In genomic region chr16:24730914-24731313, GRCh38 we compare ENCODE assay signal across 9 cellular contexts. TPM values are rescaled to one million over a fixed set of nuclear protein-coding genes. Genes with fewer than 3 reads are reported as not detected.
DNase-seq lines count a peak whose midpoint lies in the region; ATAC-seq and TF ChIP-seq lines count a peak whose summit lies in the region.
"Had no signal": no experiment of that assay in that cellular context is flagged by ENCODE, and none has a peak within 500 bp of the region (broad histone marks: within the 10 kb centered on the region; RNA-seq: fewer than 3 reads in every experiment).

No MANE protein-coding gene starts in this region.

- peak overlapping the region; percentile 82 for H3K4me3 ChIP-seq in GM06990 (replicated peaks; ENCODE audit: low read depth, low read length)
- peak overlapping the region; percentile 99 for H3K4me3 ChIP-seq in SJSA1
- H3K4me3 ChIP-seq in esophagus squamous epithelium = peak overlapping the region; percentile 71 to 86 (median 80)
- peak overlapping the region; percentile 93 for H3K4me3 ChIP-seq in retinal pigment epithelial cell (ENCODE audit: low read length)

- 12 to 18% methylated on average over 6 of the region's 6 CpGs for WGBS in esophagus squamous epithelium, 2 donors

- TF ChIP-seq CTCF in GM06990 (IDR thresholded peaks at IDR 0.05; ENCODE audit: insufficient read depth, low read length, poor library complexity, severe bottlenecking) (no peak), esophagus squamous epithelium (IDR thresholded peaks at IDR 0.05) (no peak), retinal pigment epithelial cell (conservative IDR thresholded peaks at IDR 0.05; ENCODE audit: low read depth, low read length) (no peak)

- intact Hi-C loops in esophagus squamous epithelium (cut with DNase I) = no loop called here
- intact Hi-C loops in left colon (cut with DNase I, micrococcal nuclease) = no loop called here

- ATAC-seq in HG03520 (IDR thresholded peaks at IDR 0.05; ENCODE audit: unreplicated experiment) (no peak), left colon (no peak), GM21737 (IDR thresholded peaks at IDR 0.05; ENCODE audit: unreplicated experiment) (no peak)

- peaks cover 12% of the 10 kb centered on the region for H3K4me1 ChIP-seq in SJSA1 (replicated peaks)
- H3K4me1 ChIP-seq in esophagus squamous epithelium = peaks cover 23 to 68% (median 28%) of the 10 kb centered on the region in 3 donors

- no peak overlapping the region for H3K27ac ChIP-seq in SJSA1
- H3K27ac ChIP-seq in esophagus squamous epithelium = peak overlapping the region in 3 of 4 donors; percentile 95 to 97 (median 96)

- H3K27me3 ChIP-seq in GM06990 (replicated peaks; ENCODE audit: control insufficient read depth, insufficient read depth, low read length) (no peaks in the 10 kb centered on the region), SJSA1 (replicated peaks) (no peaks in the 10 kb centered on the region), esophagus squamous epithelium (no peaks in the 10 kb centered on the region)

- no peak for DNase-seq in GM06990 (ENCODE audit: extremely low read depth, insufficient read length)
- no peak for DNase-seq in SJSA1 (ENCODE audit: low read depth in 1 of 2, low spot score in 2 of 2)
- DNase-seq in esophagus squamous epithelium (lab: John Stamatoyannopoulos, UW) = no peak
- DNase-seq in retinal pigment epithelial cell (ENCODE audit: low read depth) = no peak
- no peak for DNase-seq in left colon
- DNase-seq in NCI-H510A (lab: John Stamatoyannopoulos, UW) = no peak
- DNase-seq: NCI-H187 treated with DMSO at 0.1 percent for 48 hours had no signal

- H3K9me3 ChIP-seq in SJSA1 (replicated peaks) (no peaks in the 10 kb centered on the region), esophagus squamous epithelium (no peaks in the 10 kb centered on the region)

- no peak for TF ChIP-seq POLR2A in esophagus squamous epithelium (IDR thresholded peaks at IDR 0.05)

- H3K36me3 ChIP-seq in GM06990 (ENCODE audit: control insufficient read depth, insufficient read depth, low read length) (peaks cover 2% of the 10 kb centered on the region), SJSA1 (peaks cover 50% of the 10 kb centered on the region), esophagus squamous epithelium (peaks cover 0 to 26% (median 0%) of the 10 kb centered on the region in 3 donors)

RNA-seq across cellular contexts. Expression of gene TNRC6A, which starts 1.5 kb away (rescaled TPM):
- 17.1 and 26.8 TPM in 2 replicates for total RNA-seq in SJSA1 (2014; rRNA removed; shearing (Covaris generic))
- total RNA-seq in esophagus squamous epithelium = 10 to 100 TPM; 12.3 to 34.0 (median 18.5) TPM
- 10 to 100 TPM; 29.6 to 36.2 TPM for total RNA-seq in left colon
